In genomic region chr4:8516996-8517550, GRCh38 we compare ENCODE assay signal across 14 cellular contexts.
"Had no signal": no experiment of that assay in that cellular context is flagged by ENCODE, and none has a peak within 500 bp of the region (broad histone marks: within the 10 kb centered on the region; RNA-seq: fewer than 3 reads in every experiment).

No MANE protein-coding gene starts in this region.

- DNase-seq: activated CD4-positive, alpha-beta T cell treated with anti-CD3 and anti-CD28 coated beads for 48 hours; activated CD8-positive, alpha-beta memory T cell treated with anti-CD3 and anti-CD28 coated beads, Interleukin-2, amount 50 U/mL, for 48 hours; activated CD8-positive, alpha-beta T cell treated with anti-CD3 and anti-CD28 coated beads, Interleukin-2, amount 10 ng/mL, durations not matched to agents 7 days and 5 days; activated naive CD4-positive, alpha-beta T cell treated with Interleukin-2 at 50 U/mL for 16 hours; caudate nucleus; colonic mucosa; effector CD8-positive, alpha-beta T cell; islet precursor cell; mammary epithelial cell; pancreas; small intestine; T-helper 1 cell; upper lobe of left lung had no signal

- H3K27ac ChIP-seq: colonic mucosa, gastroesophageal sphincter, pancreas, upper lobe of left lung had no signal

- H3K4me1 ChIP-seq: colonic mucosa, gastroesophageal sphincter, pancreas, upper lobe of left lung had no signal

- H3K27me3 ChIP-seq: colonic mucosa, gastroesophageal sphincter, pancreas, upper lobe of left lung had no signal

- H3K4me3 ChIP-seq: colonic mucosa, gastroesophageal sphincter, pancreas, upper lobe of left lung had no signal

- H3K36me3 ChIP-seq: colonic mucosa, gastroesophageal sphincter, pancreas, upper lobe of left lung had no signal

- H3K9me3 ChIP-seq: colonic mucosa, pancreas, upper lobe of left lung had no signal
